In genomic region chr4:30716158-30716557, GRCh38 we compare ENCODE assay signal across 9 cellular contexts.
A peak's percentile ranks its signal among the peaks of the same experiment; 100 is the strongest.
DNase-seq lines count a peak whose midpoint lies in the region; ATAC-seq and TF ChIP-seq lines count a peak whose summit lies in the region.
"Had no signal": no experiment of that assay in that cellular context is flagged by ENCODE, and none has a peak within 500 bp of the region (broad histone marks: within the 10 kb centered on the region; RNA-seq: fewer than 3 reads in every experiment).

No MANE protein-coding gene starts in this region.

- H3K36me3 ChIP-seq in ES-I3 (ENCODE audit: insufficient read depth, low read length) (no peaks in the 10 kb centered on the region), OCI-LY1 (ENCODE audit: insufficient read depth, low read length) (no peaks in the 10 kb centered on the region), endocrine pancreas (ENCODE audit: control insufficient read depth, insufficient read depth, low read length) (no peaks in the 10 kb centered on the region), neuron (ENCODE audit: insufficient read depth, low read length) (no peaks in the 10 kb centered on the region)

- no peak for ATAC-seq in GM18505 (IDR thresholded peaks at IDR 0.05; ENCODE audit: unreplicated experiment)

- H3K27me3 ChIP-seq in OCI-LY1 (ENCODE audit: insufficient read depth, low read length) (no peaks in the 10 kb centered on the region), endocrine pancreas (ENCODE audit: control insufficient read depth, insufficient read depth, low read length) (no peaks in the 10 kb centered on the region), neuron (ENCODE audit: insufficient read depth, low read length) (no peaks in the 10 kb centered on the region)

- H3K4me1 ChIP-seq in ES-I3 (ENCODE audit: insufficient read depth, low read length): no peaks in the 10 kb centered on the region
- H3K4me1 ChIP-seq in OCI-LY1 (ENCODE audit: insufficient read depth, low read length, severe bottlenecking): no peaks in the 10 kb centered on the region
- H3K4me1 ChIP-seq in endocrine pancreas (ENCODE audit: control insufficient read depth, insufficient read depth, low read length): no peaks in the 10 kb centered on the region
- no peaks in the 10 kb centered on the region for H3K4me1 ChIP-seq in neuron (ENCODE audit: insufficient read depth, low read length)

- no peaks in the 10 kb centered on the region for H3K79me2 ChIP-seq in OCI-LY1 (ENCODE audit: insufficient read depth, low read length)

- DNase-seq in activated CD4-positive, alpha-beta T cell treated with anti-CD3 and anti-CD28 coated beads, Interleukin-2, amount 50 U/mL, for 1 hour: no peak
- no peak for DNase-seq in SHP77 (lab: John Stamatoyannopoulos, UW)

- no peak overlapping the region for H3K4me3 ChIP-seq in OCI-LY1 (ENCODE audit: low read depth, low read length, poor library complexity, severe bottlenecking)
- H3K4me3 ChIP-seq in endocrine pancreas (ENCODE audit: control insufficient read depth, insufficient read depth, low read length): peak overlapping the region; percentile 72
- H3K4me3 ChIP-seq in neuron (ENCODE audit: low read length): peak overlapping the region; percentile 69
- H3K4me3 ChIP-seq: lung had no signal

- H3K9ac ChIP-seq in ES-I3 (ENCODE audit: low read depth, low read length) (peak overlapping the region; percentile 58; the same call in 1 of the 2 replicates), OCI-LY1 (ENCODE audit: low read length) (no peak overlapping the region), endocrine pancreas (ENCODE audit: control insufficient read depth, insufficient read depth, low read length) (no peak overlapping the region)

- TF ChIP-seq CTCF in 22Rv1 (IDR thresholded peaks at IDR 0.05): peak; percentile 73
- TF ChIP-seq CTCF in OCI-LY1 (IDR thresholded peaks at IDR 0.05; ENCODE audit: low read length): peak; percentile 18; the same call in 1 of the 2 replicates

- H2AFZ ChIP-seq in OCI-LY1 (ENCODE audit: low read length): no peak overlapping the region
- H2AFZ ChIP-seq in neuron (ENCODE audit: low read depth, low read length): peak overlapping the region; percentile 88

- H3F3A ChIP-seq in OCI-LY1 (ENCODE audit: insufficient read depth, low read length): no peaks in the 10 kb centered on the region

- peak overlapping the region; percentile 97 for H3K27ac ChIP-seq in 22Rv1
- H3K27ac ChIP-seq in OCI-LY1 (ENCODE audit: low read depth, low read length, poor library complexity, severe bottlenecking): no peak overlapping the region

- H3K4me2 ChIP-seq in OCI-LY1 (ENCODE audit: low read length): no peak overlapping the region

- TF ChIP-seq POLR2A in GM18505 (IDR thresholded peaks at IDR 0.05; ENCODE audit: borderline replicate concordance, extremely low read depth, insufficient read depth, insufficient read length): no peak

- H4K20me1 ChIP-seq in OCI-LY1 (ENCODE audit: insufficient read depth, low read length): no peaks in the 10 kb centered on the region

- no peaks in the 10 kb centered on the region for H3K9me3 ChIP-seq in ES-I3 (ENCODE audit: control insufficient read depth, insufficient read depth, low read length)
- H3K9me3 ChIP-seq in OCI-LY1 (ENCODE audit: low read length): no peaks in the 10 kb centered on the region
- H3K9me3 ChIP-seq in endocrine pancreas (ENCODE audit: control insufficient read depth, low read length): no peaks in the 10 kb centered on the region
- H3K9me3 ChIP-seq in neuron (ENCODE audit: low read length): no peaks in the 10 kb centered on the region

- no peaks in the 10 kb centered on the region for H3K9me2 ChIP-seq in OCI-LY1 (ENCODE audit: low read depth, low read length)
